ENCODE assay signal across 13 cellular contexts in the genomic region with DNA sequence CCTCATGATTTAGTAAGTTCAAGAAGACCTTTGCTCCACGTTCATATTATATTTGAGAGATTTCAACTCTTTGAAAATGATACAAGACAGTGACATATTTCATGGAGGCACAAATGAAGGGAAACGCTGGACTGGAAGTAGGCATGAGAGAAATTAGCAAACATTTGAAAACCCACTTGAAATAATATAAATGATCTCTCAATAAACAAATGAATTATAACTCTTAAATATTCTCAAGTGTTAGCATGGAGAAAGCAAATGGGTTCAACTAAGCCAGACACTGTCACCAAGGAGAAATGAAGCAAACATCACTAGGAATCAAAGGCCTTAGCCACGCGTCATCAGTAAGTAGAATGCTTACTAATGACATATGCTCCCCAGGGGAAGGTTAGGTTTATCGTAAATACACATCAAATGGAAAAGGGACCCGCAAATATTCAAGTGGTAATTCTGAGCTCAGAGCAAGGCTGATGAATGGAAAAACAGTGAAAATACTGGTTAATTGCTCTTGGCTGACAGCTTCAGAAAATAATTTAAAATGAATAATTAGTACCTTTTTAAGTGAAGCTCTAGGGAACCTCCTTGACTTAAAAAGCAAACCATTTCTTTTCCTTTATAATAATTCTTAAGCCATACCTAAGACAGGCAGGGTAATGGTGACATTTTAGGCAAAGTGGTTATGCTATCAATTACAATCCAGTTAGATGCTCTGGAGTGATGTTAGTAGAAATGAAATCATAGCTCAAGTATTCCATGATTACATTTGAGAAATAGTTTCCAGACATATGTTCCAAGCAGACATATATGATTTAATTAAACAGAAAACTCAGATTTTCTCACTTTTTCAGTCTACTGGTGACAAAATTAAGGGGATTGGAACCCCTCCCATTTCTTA.
DNase-seq lines count a peak whose midpoint lies in the region; ATAC-seq, FAIRE-seq and TF ChIP-seq lines count a peak whose summit lies in the region.
"Had no signal": no experiment of that assay in that cellular context is flagged by ENCODE, and none has a peak within 500 bp of the region (broad histone marks: within the 10 kb centered on the region; RNA-seq: fewer than 3 reads in every experiment).

No MANE protein-coding gene starts in this region.

- TF ChIP-seq EP300 in A549 (IDR thresholded peaks at IDR 0.05): peak; percentile 34 to 70; a peak in 2 of 5 replicates

- WGBS in A549 (ENCODE audit: missing lambda C conversion rate): 2% methylated on average over 6 of the region's 6 CpGs

- H3K27ac Mint-ChIP-seq in osteocyte (ENCODE audit: unreplicated experiment): no peak overlapping the region
- H3K27ac Mint-ChIP-seq: B cell, WTC11 had no signal

- no peaks in the 10 kb centered on the region for H4K20me1 ChIP-seq in OCI-LY3 (ENCODE audit: insufficient read depth, low read length)

- H3K4me2 ChIP-seq in A549 (peak overlapping the region; percentile 85), OCI-LY3 (ENCODE audit: low read length) (peak overlapping the region; percentile 70; the same call in 1 of the 2 replicates)

- H3K9me3 ChIP-seq in A549 (no peaks in the 10 kb centered on the region), OCI-LY3 (ENCODE audit: insufficient read depth, low read length) (no peaks in the 10 kb centered on the region)

- no peaks in the 10 kb centered on the region for H3K27me3 Mint-ChIP-seq in osteocyte (ENCODE audit: unreplicated experiment)
- H3K27me3 Mint-ChIP-seq: B cell had no signal

- POLR2A ChIA-PET in A549 (lab: Yijun Ruan, JAX): interaction anchor here (0.9 kb wide), 1 partner anchor 51 kb away, joined by 3 read pairs; no protein-coding TSS in a partner anchor

- no peaks in the 10 kb centered on the region for H3K79me2 ChIP-seq in OCI-LY3 (ENCODE audit: low read length)

- no peak overlapping the region for H2AFZ ChIP-seq in OCI-LY3 (ENCODE audit: low read depth, low read length)

- no peaks in the 10 kb centered on the region for H3K9me3 Mint-ChIP-seq in osteocyte (ENCODE audit: unreplicated experiment)

- H3K4me1 ChIP-seq in A549 (peaks cover 60% of the 10 kb centered on the region), OCI-LY3 (ENCODE audit: low read length) (peaks cover 50% of the 10 kb centered on the region)

- H3K4me1 Mint-ChIP-seq in osteocyte (ENCODE audit: unreplicated experiment): peaks cover 5% of the 10 kb centered on the region
- H3K4me1 Mint-ChIP-seq: WTC11 had no signal

- peak; percentile 59 to 92 for DNase-seq in A549 (ENCODE audit: low read depth in 1 of 2, low spot score in 1 of 2)
- peak; percentile 61 for DNase-seq in ELR (ENCODE audit: low read depth)
- DNase-seq in D341Med (ENCODE audit: low spot score): no peak
- DNase-seq in NK-92 (lab: John Stamatoyannopoulos, UW; ENCODE audit: unreplicated experiment): no peak
- no peak for DNase-seq in osteocyte (ENCODE audit: extremely low spot score, unreplicated experiment)
- DNase-seq: amygdala; foreskin melanocyte; stimulated activated CD4-positive, alpha-beta T cell treated with anti-CD3 and anti-CD28 coated beads, Interleukin-1b, Interleukin-23, amount 100 ng/mL, for 48 hours had no signal

- FAIRE-seq in A549 (lab: Jason Lieb, UNC): peak; percentile 13
- FAIRE-seq in islet of Langerhans (lab: Jason Lieb, UNC): peak; percentile 88

- H3K4me3 ChIP-seq in A549: no peak overlapping the region; the same call in 2 of the 3 replicates
- H3K4me3 ChIP-seq in OCI-LY3 (ENCODE audit: low read length): no peak overlapping the region

- peaks cover 63% of the 10 kb centered on the region for H3K27me3 ChIP-seq in OCI-LY3 (ENCODE audit: low read depth, low read length)

- no peak overlapping the region for H3K4me3 Mint-ChIP-seq in osteocyte (ENCODE audit: unreplicated experiment)
- H3K4me3 Mint-ChIP-seq: B cell, WTC11 had no signal

- H3K27ac ChIP-seq in A549: peak overlapping the region; percentile 94 to 100
- H3K27ac ChIP-seq in OCI-LY3 (ENCODE audit: low read length): no peak overlapping the region

- no peak for TF ChIP-seq CTCF in A549 (IDR thresholded peaks at IDR 0.05)
- no peak for TF ChIP-seq CTCF in OCI-LY3 (IDR thresholded peaks at IDR 0.05; ENCODE audit: low read depth, low read length)
- TF ChIP-seq CTCF in osteocyte (IDR thresholded peaks at IDR 0.05): no peak

- CTCF ChIA-PET in A549 (lab: Yijun Ruan, JAX): interaction anchor here (1.1 to 11.5 kb wide), 5 partner anchors 12 to 236 kb away, joined by 3 to 120 read pairs (median 6); no protein-coding TSS in a partner anchor

- no peak for TF ChIP-seq RAD21 in A549 (conservative IDR thresholded peaks at IDR 0.05 in 1 of 2, IDR thresholded peaks at IDR 0.05 in 1 of 2)

- peaks cover 8% of the 10 kb centered on the region for H3K36me3 Mint-ChIP-seq in osteocyte (ENCODE audit: unreplicated experiment)
- H3K36me3 Mint-ChIP-seq: WTC11 had no signal

- no peak for TF ChIP-seq POLR2A in A549 (IDR thresholded peaks at IDR 0.05; ENCODE audit: low read length)

- H3K36me3 ChIP-seq in OCI-LY3 (replicated peaks; ENCODE audit: low read depth, low read length): no peaks in the 10 kb centered on the region

- ATAC-seq in A549 (peak; percentile 67 to 76; a peak in 5 of 6 replicates), GM21447 (IDR thresholded peaks at IDR 0.05; ENCODE audit: unreplicated experiment) (no peak)
- ATAC-seq: WTC11 had no signal

- no peak overlapping the region for H3K9ac ChIP-seq in OCI-LY3 (ENCODE audit: low read length)

TF ChIP-seq in A549, 52 proteins besides CTCF, POLR2A, EP300 and RAD21:
- peak; percentile 50 for TF ChIP-seq MAFK (IDR thresholded peaks at IDR 0.05; ENCODE audit: partially characterized antibody)
- TF ChIP-seq, protein P1, sequence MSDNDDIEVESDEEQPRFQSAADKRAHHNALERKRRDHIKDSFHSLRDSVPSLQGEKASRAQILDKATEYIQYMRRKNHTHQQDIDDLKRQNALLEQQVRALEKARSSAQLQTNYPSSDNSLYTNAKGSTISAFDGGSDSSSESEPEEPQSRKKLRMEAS (IDR thresholded peaks at IDR 0.05): peak; percentile 33; the same call in 1 of the 2 replicates
- TF ChIP-seq FOSL2 (IDR thresholded peaks at IDR 0.05): no peak
- TF ChIP-seq FOSL2 (CRISPR knock-in tag; IDR thresholded peaks at IDR 0.05): peak; percentile 19; the same call in 1 of the 2 replicates
- no peak for TF ChIP-seq TP53 (CRISPR knock-in tag; IDR thresholded peaks at IDR 0.05)
- no peak for TF ChIP-seq ZSCAN20 (CRISPR knock-in tag; IDR thresholded peaks at IDR 0.05)
- TF ChIP-seq, protein P2, sequence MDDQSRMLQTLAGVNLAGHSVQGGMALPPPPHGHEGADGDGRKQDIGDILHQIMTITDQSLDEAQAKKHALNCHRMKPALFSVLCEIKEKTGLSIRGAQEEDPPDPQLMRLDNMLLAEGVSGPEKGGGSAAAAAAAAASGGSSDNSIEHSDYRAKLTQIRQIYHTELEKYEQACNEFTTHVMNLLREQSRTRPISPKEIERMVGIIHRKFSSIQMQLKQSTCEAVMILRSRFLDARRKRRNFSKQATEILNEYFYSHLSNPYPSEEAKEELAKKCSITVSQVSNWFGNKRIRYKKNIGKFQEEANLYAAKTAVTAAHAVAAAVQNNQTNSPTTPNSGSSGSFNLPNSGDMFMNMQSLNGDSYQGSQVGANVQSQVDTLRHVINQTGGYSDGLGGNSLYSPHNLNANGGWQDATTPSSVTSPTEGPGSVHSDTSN (IDR thresholded peaks at IDR 0.05): peak; percentile 9; the same call in 1 of the 2 replicates
- TF ChIP-seq HOXB5 (CRISPR knock-in tag; IDR thresholded peaks at IDR 0.05): peak; percentile 49; the same call in 1 of the 2 replicates
- TF ChIP-seq RCOR1 (IDR thresholded peaks at IDR 0.05; ENCODE audit: low read depth, low read length): no peak
- no peak for TF ChIP-seq KDM5A (IDR thresholded peaks at IDR 0.05)
- TF ChIP-seq GATA3 (IDR thresholded peaks at IDR 0.05; ENCODE audit: borderline replicate concordance): peak; percentile 44
- 0 out of 5 replicates have a peak, but pooled peaks have one; percentile 18 to 61 for TF ChIP-seq JUN (IDR thresholded peaks at IDR 0.05)

Comparison
In these comparisons a context has a peak if more than half of its experiments do, and no peak if none do; other contexts are left out.
1. DNase-seq: peak in A549 (2 of 2) and ELR (single experiment); none in D341Med (single experiment), NK-92 (single experiment) and osteocyte (single experiment).